In genomic region chr22:48362736-48363404, GRCh38 we compare ENCODE assay signal across 16 cellular contexts.
DNase-seq lines count a peak whose midpoint lies in the region; ATAC-seq and TF ChIP-seq lines count a peak whose summit lies in the region.
"Had no signal": no experiment of that assay in that cellular context is flagged by ENCODE, and none has a peak within 500 bp of the region (broad histone marks: within the 10 kb centered on the region; RNA-seq: fewer than 3 reads in every experiment).

No MANE protein-coding gene starts in this region.

- no peak overlapping the region for H3K4ac ChIP-seq in neuronal stem cell (ENCODE audit: low read length)

- no peaks in the 10 kb centered on the region for H3K36me3 Mint-ChIP-seq in type B pancreatic cell
- H3K36me3 Mint-ChIP-seq: CD4-positive, CD25-positive, alpha-beta regulatory T cell had no signal

- no peak overlapping the region for H2AFZ ChIP-seq in neuronal stem cell (ENCODE audit: low read length)
- H2AFZ ChIP-seq: GM23248 had no signal

- TF ChIP-seq CTCF in sigmoid colon (IDR thresholded peaks at IDR 0.05), result no peak
- TF ChIP-seq CTCF in type B pancreatic cell (conservative IDR thresholded peaks at IDR 0.05), result no peak

- H3K23ac ChIP-seq in neuronal stem cell (ENCODE audit: low read depth, low read length, poor library complexity), result peak overlapping the region; percentile 3

- H3K27ac ChIP-seq in neuronal stem cell (replicated peaks; ENCODE audit: low read length) (no peak overlapping the region), sigmoid colon (no peak overlapping the region)
- H3K27ac ChIP-seq: BLaER1 treated with 17β-estradiol and CSF1 and Interleukin-3, amounts not matched to agents 10 nM and 100 nM; GM23248 had no signal

- H3K4me3 ChIP-seq in neuronal stem cell (ENCODE audit: low read length in 2 of 2) (no peak overlapping the region), sigmoid colon (no peak overlapping the region)
- H3K4me3 ChIP-seq: BLaER1 treated with 17β-estradiol and CSF1 and Interleukin-3, amounts not matched to agents 10 nM and 100 nM; GM23248; HAP-1 had no signal

- no peaks in the 10 kb centered on the region for H3K79me1 ChIP-seq in neuronal stem cell (ENCODE audit: low read depth, low read length)

- H3K9me3 ChIP-seq in neuronal stem cell (replicated peaks in 1 of 2; ENCODE audit: control insufficient read depth in 2 of 2, insufficient read depth in 1 of 2, low read depth in 1 of 2, low read length in 2 of 2) (no peaks in the 10 kb centered on the region), sigmoid colon (no peaks in the 10 kb centered on the region)
- H3K9me3 ChIP-seq: BLaER1 treated with 17β-estradiol and CSF1 and Interleukin-3, amounts not matched to agents 10 nM and 100 nM; HAP-1 had no signal

- no peak overlapping the region for H3K14ac ChIP-seq in neuronal stem cell (ENCODE audit: low read length)

- no peak for TF ChIP-seq POLR2A in sigmoid colon (IDR thresholded peaks at IDR 0.05)

- H2BK120ac ChIP-seq in neuronal stem cell (ENCODE audit: low read depth, low read length), result no peak overlapping the region

- no CpG with 5 or more reads among the region's 15 CpGs for WGBS in neuronal stem cell (ENCODE audit: extremely low coverage in 2 of 2, insufficient read length in 2 of 2, insufficient replicate concordance in 1 of 2), 2 donors
- WGBS in sigmoid colon, 2 donors, result 79 to 84% methylated on average over 15 of the region's 15 CpGs

- H2BK15ac ChIP-seq in neuronal stem cell (ENCODE audit: low read length), result no peak overlapping the region

- H3K4me1 Mint-ChIP-seq in type B pancreatic cell (ENCODE audit: unreplicated experiment), result no peaks in the 10 kb centered on the region
- H3K4me1 Mint-ChIP-seq: CD4-positive, CD25-positive, alpha-beta regulatory T cell had no signal

- no peak overlapping the region for H3K9ac ChIP-seq in neuronal stem cell (ENCODE audit: low read depth, low read length, poor library complexity)
- H3K9ac ChIP-seq: BLaER1 treated with 17β-estradiol and CSF1 and Interleukin-3, amounts not matched to agents 10 nM and 100 nM; GM23248 had no signal

- TF ChIP-seq EP300 in sigmoid colon (IDR thresholded peaks at IDR 0.05), result no peak

- no peak overlapping the region for H2BK12ac ChIP-seq in neuronal stem cell (ENCODE audit: low read length)

- no peaks in the 10 kb centered on the region for H3K9me3 Mint-ChIP-seq in type B pancreatic cell

- no peak overlapping the region for H2BK5ac ChIP-seq in neuronal stem cell (ENCODE audit: low read length)

- no peaks in the 10 kb centered on the region for H3K27me3 ChIP-seq in neuronal stem cell (ENCODE audit: control insufficient read depth in 3 of 3, insufficient read depth in 3 of 3, low read depth in 1 of 3, low read length in 3 of 3)
- peaks cover 0 to 24% (median 8%) of the 10 kb centered on the region in 3 donors for H3K27me3 ChIP-seq in sigmoid colon
- H3K27me3 ChIP-seq: BLaER1 treated with 17β-estradiol and CSF1 and Interleukin-3, amounts not matched to agents 10 nM and 100 nM had no signal

- H2AK5ac ChIP-seq in neuronal stem cell (ENCODE audit: low read depth, low read length), result no peak overlapping the region

- no peak overlapping the region for H3K4me2 ChIP-seq in neuronal stem cell (ENCODE audit: insufficient read depth, low read length, poor library complexity, severe bottlenecking)
- H3K4me2 ChIP-seq: BLaER1 treated with 17β-estradiol and CSF1 and Interleukin-3, amounts not matched to agents 10 nM and 100 nM had no signal

- no peak overlapping the region for H3K18ac ChIP-seq in neuronal stem cell (ENCODE audit: low read length)

- H4K91ac ChIP-seq in neuronal stem cell (ENCODE audit: low read depth, low read length, poor library complexity), result no peak overlapping the region

- no peak overlapping the region for H3K4me3 Mint-ChIP-seq in type B pancreatic cell
- H3K4me3 Mint-ChIP-seq: CD4-positive, CD25-positive, alpha-beta regulatory T cell had no signal

- ATAC-seq in GM21526 (IDR thresholded peaks at IDR 0.05; ENCODE audit: low FRiP score, unreplicated experiment), result no peak
- no peak for ATAC-seq in HG02763 (IDR thresholded peaks at IDR 0.05; ENCODE audit: unreplicated experiment)
- ATAC-seq: HepG2 had no signal

- DNase-seq in activated effector memory CD4-positive, alpha-beta T cell treated with anti-CD3 and anti-CD28 coated beads, Interleukin-2, amount 50 U/mL, for 16 hours, result peak; percentile 22
- no peak for DNase-seq in activated effector memory CD4-positive, alpha-beta T cell treated with Interleukin-2 at 50 U/mL for 16 hours
- DNase-seq in neuronal stem cell (ENCODE audit: low spot score) (no peak), sigmoid colon (peak; percentile 49), type B pancreatic cell (ENCODE audit: extremely low spot score, unreplicated experiment) (peak; percentile 55), COLO829 (ENCODE audit: low spot score) (no peak)
- DNase-seq: 8988T; Calu3; CD4-positive, CD25-positive, alpha-beta regulatory T cell; DMS 273 treated with DMSO at 0.1 percent for 48 hours; GM23248 had no signal

- no peak overlapping the region for H3K27ac Mint-ChIP-seq in type B pancreatic cell
- H3K27ac Mint-ChIP-seq: CD4-positive, CD25-positive, alpha-beta regulatory T cell had no signal

- intact Hi-C loops in sigmoid colon (cut with DNase I), result no loop called here

- H3K36me3 ChIP-seq in neuronal stem cell (replicated peaks in 1 of 2; ENCODE audit: control insufficient read depth in 2 of 2, insufficient read depth in 2 of 2, low read length in 2 of 2) (no peaks in the 10 kb centered on the region), sigmoid colon (no peaks in the 10 kb centered on the region)
- H3K36me3 ChIP-seq: BLaER1 treated with 17β-estradiol and CSF1 and Interleukin-3, amounts not matched to agents 10 nM and 100 nM; HAP-1 had no signal

- peaks cover 20% of the 10 kb centered on the region for H3K27me3 Mint-ChIP-seq in type B pancreatic cell

- no peaks in the 10 kb centered on the region for H3K4me1 ChIP-seq in neuronal stem cell (ENCODE audit: control insufficient read depth in 2 of 2, insufficient read depth in 1 of 2, low read depth in 1 of 2, low read length in 2 of 2)
- no peaks in the 10 kb centered on the region for H3K4me1 ChIP-seq in sigmoid colon
- H3K4me1 ChIP-seq: BLaER1 treated with 17β-estradiol and CSF1 and Interleukin-3, amounts not matched to agents 10 nM and 100 nM; HAP-1 had no signal

- H4K8ac ChIP-seq in neuronal stem cell (ENCODE audit: low read depth, low read length), result no peak overlapping the region

Comparison
In these comparisons a context has a peak if more than half of its experiments do, and no peak if none do; other contexts are left out.
1. DNase-seq: peak in activated effector memory CD4-positive, alpha-beta T cell treated with anti-CD3 and anti-CD28 coated beads, Interleukin-2, amount 50 U/mL, for 16 hours (single experiment), sigmoid colon (single experiment) and type B pancreatic cell (single experiment); none in activated effector memory CD4-positive, alpha-beta T cell treated with Interleukin-2 at 50 U/mL for 16 hours (single experiment), neuronal stem cell (single experiment) and COLO829 (single experiment).